ENCODE assay signal across 8 cellular contexts in genomic region chrX:11724122-11725017, GRCh38. TPM values are rescaled to one million over a fixed set of nuclear protein-coding genes. Genes with fewer than 3 reads are reported as not detected.
DNase-seq lines count a peak whose midpoint lies in the region; ATAC-seq, FAIRE-seq and TF ChIP-seq lines count a peak whose summit lies in the region.

No MANE protein-coding gene starts in this region.

- intact Hi-C loops in kidney (cut with DNase I) = loop anchor here (10.0 kb wide), 1 partner anchor 190 kb away; no protein-coding TSS in a partner anchor

- H3K27ac ChIP-seq in kidney (ENCODE audit: low read depth in 2 of 2, low read length in 2 of 2) (no peak overlapping the region), upper lobe of left lung (no peak overlapping the region)

- no peak overlapping the region for H3K4me3 ChIP-seq in astrocyte of the cerebellum (ENCODE audit: low read depth, low read length)
- H3K4me3 ChIP-seq in kidney (ENCODE audit: low read length in 2 of 2) = no peak overlapping the region
- no peak overlapping the region for H3K4me3 ChIP-seq in upper lobe of left lung

- in situ Hi-C loops in astrocyte of the cerebellum (cut with HindIII; ENCODE audit: low sequenced_read_pairs) = no loop called here

- no peaks in the 10 kb centered on the region for H3K9me3 ChIP-seq in kidney (ENCODE audit: control insufficient read depth in 1 of 2, low read length in 2 of 2)
- H3K9me3 ChIP-seq in upper lobe of left lung = no peaks in the 10 kb centered on the region

- TF ChIP-seq CTCF in astrocyte of the cerebellum (IDR thresholded peaks at IDR 0.05; ENCODE audit: low read depth, low read length, missing control alignments) (peak; percentile 70), kidney (IDR thresholded peaks at IDR 0.05; ENCODE audit: borderline replicate concordance, extremely low read depth, insufficient read depth) (peak; percentile 65), upper lobe of left lung (IDR thresholded peaks at IDR 0.05) (peak; percentile 35 to 69 (median 51))

- FAIRE-seq in kidney (lab: Jason Lieb, UNC) = peak; percentile 97

- WGBS in upper lobe of left lung, 2 donors = 53 to 65% methylated on average over 6 to 7 of the region's 7 CpGs

- DNase-seq in AG08395 (ENCODE audit: low spot score) (peak; percentile 44), GM03348 (ENCODE audit: low spot score) (peak; percentile 46), Kasumi-1 (lab: John Stamatoyannopoulos, UW) (peak; percentile 18 to 28), astrocyte of the cerebellum (ENCODE audit: low read depth) (peak; percentile 8), kidney (no peak), upper lobe of left lung (no peak)

- no peak overlapping the region for H3K9ac ChIP-seq in kidney (ENCODE audit: low read length in 2 of 2)

- TF ChIP-seq POLR2A in upper lobe of left lung (IDR thresholded peaks at IDR 0.05) = no peak

- no peaks in the 10 kb centered on the region for H3K27me3 ChIP-seq in upper lobe of left lung

- H3K4me1 ChIP-seq in kidney (ENCODE audit: control insufficient read depth in 1 of 2, insufficient read depth in 1 of 2, low read depth in 1 of 2, low read length in 2 of 2) (no peaks in the 10 kb centered on the region), upper lobe of left lung (no peaks in the 10 kb centered on the region)

- H3K36me3 ChIP-seq in kidney (ENCODE audit: control insufficient read depth in 1 of 2, insufficient read depth in 2 of 2, low read length in 2 of 2) = no peaks in the 10 kb centered on the region
- H3K36me3 ChIP-seq in upper lobe of left lung = no peaks in the 10 kb centered on the region

- no peak for TF ChIP-seq EP300 in upper lobe of left lung (IDR thresholded peaks at IDR 0.05)

- ATAC-seq in upper lobe of left lung (ENCODE audit: low FRiP score in 2 of 2) (no peak), HG02763 (IDR thresholded peaks at IDR 0.05; ENCODE audit: unreplicated experiment) (no peak), GM21737 (IDR thresholded peaks at IDR 0.05; ENCODE audit: unreplicated experiment) (no peak)

RNA-seq across cellular contexts. Expression of gene MSL3, which starts 33.7 kb away (rescaled TPM):
- total RNA-seq in kidney = 27.1 TPM
- polyA plus RNA-seq in kidney (ENCODE audit: insufficient read depth, low read depth, low replicate concordance) = 16.3 TPM
- total RNA-seq in upper lobe of left lung = 10 to 100 TPM; 24.6 to 37.7 (median 31.3) TPM

RNA-seq across cellular contexts. Expression of gene ARHGAP6, which starts 58.6 kb away (rescaled TPM):
- total RNA-seq in kidney = 20.4 TPM
- polyA plus RNA-seq in kidney (ENCODE audit: insufficient read depth, low read depth, low replicate concordance) = 6.0 TPM
- 10 to 100 TPM; 14.4 to 40.9 (median 18.0) TPM for total RNA-seq in upper lobe of left lung

Comparison
In these comparisons a context has a peak if more than half of its experiments do, and no peak if none do; other contexts are left out.
1. DNase-seq: peak in AG08395 (single experiment), GM03348 (single experiment), Kasumi-1 (2 of 2) and astrocyte of the cerebellum (single experiment); none in kidney (single experiment) and upper lobe of left lung (0 of 2).
2. Peak in every context shown above with its lines, with median percentiles within 50 percentile points of each other: CTCF ChIP-seq.